In genomic region chr11:62705401-62705800, GRCh38 we compare ENCODE assay signal across 8 cellular contexts. TPM values are rescaled to one million over a fixed set of nuclear protein-coding genes. Genes with fewer than 3 reads are reported as not detected.
DNase-seq lines count a peak whose midpoint lies in the region; TF ChIP-seq lines count a peak whose summit lies in the region.

No MANE protein-coding gene starts in this region.

- peaks cover 44% of the 10 kb centered on the region for H3K4me1 Mint-ChIP-seq in activated CD4-positive, alpha-beta T cell treated with anti-CD3 and anti-CD28 coated beads, Interleukin-2, amount 10 ng/mL, durations not matched to agents 7 days and 5 days

- TF ChIP-seq CTCF in SU-DHL-6 (IDR thresholded peaks at IDR 0.05; ENCODE audit: insufficient read depth, low read length, poor library complexity, severe bottlenecking) (no peak), fibroblast of lung (conservative IDR thresholded peaks at IDR 0.05 in 1 of 2, IDR thresholded peaks at IDR 0.05 in 1 of 2; ENCODE audit: low read depth in 1 of 2, low read length in 2 of 2) (no peak), retinal pigment epithelial cell (conservative IDR thresholded peaks at IDR 0.05; ENCODE audit: low read depth, low read length) (peak; percentile 10)

- H3K36me3 ChIP-seq in SU-DHL-6 (ENCODE audit: low read length) (no peaks in the 10 kb centered on the region; the same call in 1 of the 2 replicates), fibroblast of lung (ENCODE audit: control insufficient read depth, insufficient read depth, low read length) (peaks cover 7% of the 10 kb centered on the region)

- no peaks in the 10 kb centered on the region for H3K9me3 Mint-ChIP-seq in activated CD4-positive, alpha-beta T cell treated with anti-CD3 and anti-CD28 coated beads, Interleukin-2, amount 10 ng/mL, durations not matched to agents 7 days and 5 days

- peak overlapping the region; percentile 56 for H3K9ac ChIP-seq in SU-DHL-6 (ENCODE audit: low read length)
- H3K9ac ChIP-seq in fibroblast of lung (ENCODE audit: insufficient read depth, low read length): peak overlapping the region; percentile 79

- peak overlapping the region; percentile 81 for H3K27ac Mint-ChIP-seq in activated CD4-positive, alpha-beta T cell treated with anti-CD3 and anti-CD28 coated beads, Interleukin-2, amount 10 ng/mL, durations not matched to agents 7 days and 5 days

- H3K27me3 ChIP-seq in SU-DHL-6 (ENCODE audit: low read length): no peaks in the 10 kb centered on the region
- H3K27me3 ChIP-seq in fibroblast of lung (ENCODE audit: control insufficient read depth, insufficient read depth, low read length): no peaks in the 10 kb centered on the region

- H3K4me3 Mint-ChIP-seq in activated CD4-positive, alpha-beta T cell treated with anti-CD3 and anti-CD28 coated beads, Interleukin-2, amount 10 ng/mL, durations not matched to agents 7 days and 5 days: peak overlapping the region; percentile 88

- H3K4me2 ChIP-seq in SU-DHL-6 (ENCODE audit: low read depth, low read length, poor library complexity, severe bottlenecking) (peak overlapping the region; percentile 69), fibroblast of lung (ENCODE audit: extremely low read depth, insufficient read depth, low read length) (peak overlapping the region; percentile 98)

- H3K36me3 Mint-ChIP-seq in activated CD4-positive, alpha-beta T cell treated with anti-CD3 and anti-CD28 coated beads, Interleukin-2, amount 10 ng/mL, durations not matched to agents 7 days and 5 days (ENCODE audit: low read depth): peaks cover 33% of the 10 kb centered on the region

- H2AFZ ChIP-seq in SU-DHL-6 (ENCODE audit: low read depth, low read length, severe bottlenecking) (no peak overlapping the region), fibroblast of lung (ENCODE audit: low read length) (peak overlapping the region; percentile 82)

- no peaks in the 10 kb centered on the region for H3K27me3 Mint-ChIP-seq in activated CD4-positive, alpha-beta T cell treated with anti-CD3 and anti-CD28 coated beads, Interleukin-2, amount 10 ng/mL, durations not matched to agents 7 days and 5 days

- no peaks in the 10 kb centered on the region for H3K9me2 ChIP-seq in SU-DHL-6 (replicated peaks; ENCODE audit: insufficient read depth, low read length)

- H3K27ac ChIP-seq in SU-DHL-6 (ENCODE audit: low read depth, low read length): no peak overlapping the region
- H3K27ac ChIP-seq in fibroblast of lung (ENCODE audit: insufficient read depth, low read length): peak overlapping the region; percentile 96

- H3K79me2 ChIP-seq in SU-DHL-6 (ENCODE audit: insufficient read depth, low read length): no peaks in the 10 kb centered on the region
- no peaks in the 10 kb centered on the region for H3K79me2 ChIP-seq in fibroblast of lung (ENCODE audit: control insufficient read depth, insufficient read depth, low read length)

- POLR2A ChIA-PET in activated CD4-positive, alpha-beta T cell treated with anti-CD3 and anti-CD28 coated beads, Interleukin-2, amount 10 ng/mL, durations not matched to agents 7 days and 5 days (lab: Charles Lee): interaction anchor here (0.7 kb wide), 1 partner anchor 22 kb away, joined by 3 read pairs; the partner anchor contains the start of gene HNRNPUL2

- peaks cover 23% of the 10 kb centered on the region for H3K4me1 ChIP-seq in fibroblast of lung (ENCODE audit: control insufficient read depth, extremely low read depth, insufficient read depth, low read length)

- H3K4me3 ChIP-seq in SU-DHL-6 (ENCODE audit: insufficient read depth, low read length, poor library complexity, severe bottlenecking) (peak overlapping the region; percentile 60), fibroblast of lung (replicated peaks in 1 of 4; ENCODE audit: control extremely low read depth in 1 of 4, insufficient read depth in 1 of 4, low read depth in 3 of 4, low read length in 4 of 4) (peak overlapping the region; percentile 72 to 82 (median 80)), retinal pigment epithelial cell (ENCODE audit: low read length) (peak overlapping the region; percentile 62)

- H4K20me1 ChIP-seq in SU-DHL-6 (ENCODE audit: low read depth, low read length) (no peaks in the 10 kb centered on the region), fibroblast of lung (ENCODE audit: control insufficient read depth, extremely low read depth, insufficient read depth, low read length) (no peaks in the 10 kb centered on the region)

- CTCF ChIA-PET in activated CD4-positive, alpha-beta T cell treated with anti-CD3 and anti-CD28 coated beads, Interleukin-2, amount 10 ng/mL, durations not matched to agents 7 days and 5 days (lab: Charles Lee): interaction anchor here (0.7 to 3.1 kb wide), 12 partner anchors 11 to 310 kb away, joined by 3 to 15 read pairs (median 3); partner anchors contain the start of genes TMEM179B, TUT1 and UBXN1

- H3F3A ChIP-seq in SU-DHL-6 (ENCODE audit: insufficient read depth): peaks cover 12% of the 10 kb centered on the region; the same call in 1 of the 2 replicates

- H3K9me3 ChIP-seq in SU-DHL-6 (ENCODE audit: insufficient read depth, low read length) (no peaks in the 10 kb centered on the region), fibroblast of lung (ENCODE audit: control insufficient read depth, insufficient read depth, low read depth, low read length) (no peaks in the 10 kb centered on the region)

- no peak for DNase-seq in activated CD4-positive, alpha-beta T cell treated with anti-CD3 and anti-CD28 coated beads, Interleukin-2, amount 10 ng/mL, durations not matched to agents 7 days and 5 days
- no peak for DNase-seq in activated CD4-positive, alpha-beta T cell treated with anti-CD3 and anti-CD28 coated beads, Interleukin-2, amount 50 U/mL, for 48 hours
- DNase-seq in fibroblast of lung (ENCODE audit: low read depth in 2 of 2) (peak in 1 of 2 donors; percentile 20), retinal pigment epithelial cell (ENCODE audit: low read depth) (no peak), KG1 (lab: John Stamatoyannopoulos, UW) (no peak)
- no peak for DNase-seq in stimulated activated CD4-positive, alpha-beta T cell treated with anti-CD3 and anti-CD28 coated beads, Interleukin-4, amount 100 ng/mL, for 1 hour
- no peak for DNase-seq in stimulated activated CD4-positive, alpha-beta T cell treated with anti-CD3 and anti-CD28 coated beads, Interleukin-2, amount 100 ng/mL, for 24 hours

RNA-seq across cellular contexts. Expression of gene BSCL2, which starts 1.8 kb away (rescaled TPM):
- total RNA-seq in activated CD4-positive, alpha-beta T cell treated with anti-CD3 and anti-CD28 coated beads, Interleukin-2, amount 10 ng/mL, durations not matched to agents 7 days and 5 days: 10 to 100 TPM; 28.3 to 41.0 TPM
- total RNA-seq in fibroblast of lung: 37.8 and 62.1 TPM in 2 replicates
- polyA plus RNA-seq in fibroblast of lung: 35.5 and 54.0 TPM in 2 replicates
- 33.6 and 47.4 TPM in 2 replicates for polyA plus RNA-seq in fibroblast of lung (2012)
- 319 and 376 TPM in 2 replicates for polyA minus RNA-seq in fibroblast of lung (ENCODE audit: low replicate concordance)

RNA-seq across cellular contexts. Expression of gene GNG3, which starts 2.1 kb away (rescaled TPM):
- not detected for total RNA-seq in activated CD4-positive, alpha-beta T cell treated with anti-CD3 and anti-CD28 coated beads, Interleukin-2, amount 10 ng/mL, durations not matched to agents 7 days and 5 days
- total RNA-seq in fibroblast of lung: not detected in 2 replicates
- polyA plus RNA-seq in fibroblast of lung: 0.07 TPM in 1 of 2 replicates, not detected in the other
- polyA plus RNA-seq in fibroblast of lung (2012): 0.14 and 0.15 TPM in 2 replicates
- not detected in 2 replicates for polyA minus RNA-seq in fibroblast of lung (ENCODE audit: low replicate concordance)

RNA-seq across cellular contexts. Expression of gene LRRN4CL, which starts 16.1 kb away (rescaled TPM):
- total RNA-seq in activated CD4-positive, alpha-beta T cell treated with anti-CD3 and anti-CD28 coated beads, Interleukin-2, amount 10 ng/mL, durations not matched to agents 7 days and 5 days: under 1 TPM; 0.17 to 0.40 TPM
- 13.4 and 31.5 TPM in 2 replicates for total RNA-seq in fibroblast of lung
- 7.9 and 12.7 TPM in 2 replicates for polyA plus RNA-seq in fibroblast of lung
- 17.4 and 26.8 TPM in 2 replicates for polyA plus RNA-seq in fibroblast of lung (2012)
- polyA minus RNA-seq in fibroblast of lung (ENCODE audit: low replicate concordance): 16.4 and 16.8 TPM in 2 replicates

RNA-seq across cellular contexts. Expression of gene HNRNPUL2, which starts 21.9 kb away (rescaled TPM):
- 10 to 100 TPM; 67.9 to 69.0 TPM for total RNA-seq in activated CD4-positive, alpha-beta T cell treated with anti-CD3 and anti-CD28 coated beads, Interleukin-2, amount 10 ng/mL, durations not matched to agents 7 days and 5 days
- total RNA-seq in fibroblast of lung: 9.2 and 14.5 TPM in 2 replicates
- polyA plus RNA-seq in fibroblast of lung: 18.8 and 26.4 TPM in 2 replicates
- polyA plus RNA-seq in fibroblast of lung (2012): 56.0 and 65.2 TPM in 2 replicates
- 15.6 and 16.1 TPM in 2 replicates for polyA minus RNA-seq in fibroblast of lung (ENCODE audit: low replicate concordance)

RNA-seq across cellular contexts. Expression of gene TTC9C, which starts 22.9 kb away (rescaled TPM):
- total RNA-seq in activated CD4-positive, alpha-beta T cell treated with anti-CD3 and anti-CD28 coated beads, Interleukin-2, amount 10 ng/mL, durations not matched to agents 7 days and 5 days: 10 to 100 TPM; 51.1 to 59.9 TPM
- 32.4 and 44.4 TPM in 2 replicates for total RNA-seq in fibroblast of lung
- polyA plus RNA-seq in fibroblast of lung: 26.1 and 27.3 TPM in 2 replicates
- 31.7 and 33.3 TPM in 2 replicates for polyA plus RNA-seq in fibroblast of lung (2012)
- polyA minus RNA-seq in fibroblast of lung (ENCODE audit: low replicate concordance): 23.4 and 23.7 TPM in 2 replicates

Comparison
In these comparisons a context has a peak if more than half of its experiments do, and no peak if none do; other contexts are left out.
1. RNA of gene LRRN4CL, which starts 16.1 kb away (total RNA-seq): 13.4 to 31.5 TPM in fibroblast of lung; 0.17 to 0.40 TPM in activated CD4-positive, alpha-beta T cell treated with anti-CD3 and anti-CD28 coated beads, Interleukin-2, amount 10 ng/mL, durations not matched to agents 7 days and 5 days; every median in the first group is over 10 times any median in the second.
2. Peak in every context shown above with its lines, with median percentiles within 50 percentile points of each other: H3K4me3 ChIP-seq.